27 cellular contexts compared by ENCODE assay signal in the genomic region with DNA sequence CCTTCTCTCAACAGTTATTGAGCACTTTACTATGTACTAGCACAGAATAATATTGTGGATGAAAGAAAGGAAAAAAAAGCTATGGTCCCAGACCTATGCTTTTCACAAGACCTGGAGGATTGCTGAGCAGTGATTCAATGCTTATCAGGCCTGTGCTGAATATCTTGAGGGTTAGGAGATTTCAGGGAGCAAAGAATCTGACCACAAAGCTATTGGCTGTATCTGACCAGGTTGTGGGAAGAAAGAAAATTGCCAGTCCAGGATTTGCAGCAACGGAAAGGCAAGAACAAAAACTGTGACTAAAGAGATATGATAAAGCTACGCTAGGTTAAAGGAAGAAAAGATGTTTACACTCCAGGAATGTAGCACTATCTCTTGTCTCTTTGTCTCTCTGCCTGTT. TPM values are rescaled to one million over a fixed set of nuclear protein-coding genes. Genes with fewer than 3 reads are reported as not detected.
A peak's percentile ranks its signal among the peaks of the same experiment; 100 is the strongest.
DNase-seq lines count a peak whose midpoint lies in the region; ATAC-seq and TF ChIP-seq lines count a peak whose summit lies in the region.
"Had no signal": no experiment of that assay in that cellular context is flagged by ENCODE, and none has a peak within 500 bp of the region (broad histone marks: within the 10 kb centered on the region; RNA-seq: fewer than 3 reads in every experiment).

No MANE protein-coding gene starts in this region.

- ATAC-seq in activated CD8-positive, alpha-beta T cell treated with anti-CD3 and anti-CD28 coated beads for 36 hours = no peak
- ATAC-seq in GM19467 (IDR thresholded peaks at IDR 0.05; ENCODE audit: unreplicated experiment) (no peak), HG03196 (IDR thresholded peaks at IDR 0.05; ENCODE audit: unreplicated experiment) (no peak)
- ATAC-seq: natural killer cell; right cardiac atrium; SK-N-SH treated with all-trans-retinoic acid at 6 μM for 48 hours; stimulated activated effector memory CD8-positive, alpha-beta T cell treated with anti-CD3 and anti-CD28 coated beads, Interleukin-12 subunit alpha, Interleukin-12 subunit beta, amount 100 ng/mL, for 72 hours; T-helper 17 cell; upper lobe of right lung had no signal

- TF ChIP-seq CTCF in choroid plexus epithelial cell (conservative IDR thresholded peaks at IDR 0.05; ENCODE audit: low read depth, low read length) (no peak), tibial artery (IDR thresholded peaks at IDR 0.05) (no peak)
- TF ChIP-seq CTCF in activated CD8-positive, alpha-beta T cell treated with anti-CD3 and anti-CD28 coated beads for 36 hours (IDR thresholded peaks at IDR 0.05) = no peak

- no peaks in the 10 kb centered on the region for H3K36me3 Mint-ChIP-seq in activated CD8-positive, alpha-beta T cell treated with anti-CD3 and anti-CD28 coated beads for 36 hours (ENCODE audit: low read depth)
- H3K36me3 Mint-ChIP-seq: activated naive CD8-positive, alpha-beta T cell; stimulated activated effector memory CD8-positive, alpha-beta T cell treated with anti-CD3 and anti-CD28 coated beads, Interleukin-12 subunit alpha, Interleukin-12 subunit beta, amount 100 ng/mL, for 72 hours had no signal

- H3K9me3 ChIP-seq in mesodermal cell (ENCODE audit: control insufficient read depth, low read length) = no peaks in the 10 kb centered on the region
- H3K9me3 ChIP-seq in tibial artery = peaks cover 0 to 8% (median 0%) of the 10 kb centered on the region in 3 donors
- H3K9me3 ChIP-seq: upper lobe of right lung had no signal

- H3K4me1 Mint-ChIP-seq in activated CD8-positive, alpha-beta T cell treated with anti-CD3 and anti-CD28 coated beads for 36 hours (ENCODE audit: low read depth) = peaks cover 9% of the 10 kb centered on the region

- intact Hi-C loops in activated CD8-positive, alpha-beta T cell treated with anti-CD3 and anti-CD28 coated beads for 36 hours (cut with micrococcal nuclease) = no loop called here
- intact Hi-C loops in tibial artery (cut with DNase I; ENCODE audit: low total_unique reads) = no loop called here

- H3K4me1 ChIP-seq in mesodermal cell (ENCODE audit: control insufficient read depth, insufficient read depth, low read length, poor library complexity, severe bottlenecking) (peaks cover 10% of the 10 kb centered on the region), tibial artery (no peaks in the 10 kb centered on the region)
- H3K4me1 ChIP-seq: parathyroid adenoma, upper lobe of right lung had no signal

- CTCF ChIA-PET in activated CD8-positive, alpha-beta T cell treated with anti-CD3 and anti-CD28 coated beads for 36 hours (lab: Charles Lee) = no interaction called here

- no peaks in the 10 kb centered on the region for H3K27me3 ChIP-seq in tibial artery
- H3K27me3 ChIP-seq: dorsolateral prefrontal cortex, upper lobe of right lung had no signal

- H3K27me3 Mint-ChIP-seq in activated CD8-positive, alpha-beta T cell treated with anti-CD3 and anti-CD28 coated beads for 36 hours = peaks cover 26% of the 10 kb centered on the region

- POLR2A ChIA-PET in activated CD8-positive, alpha-beta T cell treated with anti-CD3 and anti-CD28 coated beads for 36 hours (lab: Charles Lee) = no interaction called here

- peak overlapping the region; percentile 55 for H3K27ac ChIP-seq in mesodermal cell (ENCODE audit: low read depth, low read length, severe bottlenecking)
- H3K27ac ChIP-seq in tibial artery = no peak overlapping the region
- H3K27ac ChIP-seq: dorsolateral prefrontal cortex, parathyroid adenoma, upper lobe of right lung had no signal

- H3K4me3 ChIP-seq in choroid plexus epithelial cell (ENCODE audit: low read depth, low read length) (no peak overlapping the region), mesodermal cell (ENCODE audit: extremely low read depth, insufficient read depth, low read length, poor library complexity, severe bottlenecking) (no peak overlapping the region), tibial artery (no peak overlapping the region)
- H3K4me3 ChIP-seq: dorsolateral prefrontal cortex, upper lobe of right lung had no signal

- H3K27ac Mint-ChIP-seq in activated CD8-positive, alpha-beta T cell treated with anti-CD3 and anti-CD28 coated beads for 36 hours = no peak overlapping the region
- H3K27ac Mint-ChIP-seq: activated CD4-positive, alpha-beta memory T cell treated with anti-CD3 and anti-CD28 coated beads, Interleukin-2, amount 10 ng/mL, durations not matched to agents 7 days and 5 days; activated naive CD8-positive, alpha-beta T cell; activated T-helper 2 cell treated with anti-CD3 and anti-CD28 coated beads, Interferon-gamma antibody, Interleukin-2, Interleukin-4, amounts not matched to agents 10 μg/mL and 5 μg/mL and 100 μg/mL, durations not matched to agents 14 hours and 24 hours and 36 hours; CD4-positive, alpha-beta T cell; natural killer cell; stimulated activated effector memory CD8-positive, alpha-beta T cell treated with anti-CD3 and anti-CD28 coated beads, Interleukin-12 subunit alpha, Interleukin-12 subunit beta, amount 100 ng/mL, for 72 hours; T-helper 17 cell had no signal

- WGBS in mesodermal cell (ENCODE audit: insufficient coverage in 2 of 2), 2 experiments = 80 to 90% methylated on average over 1 to 2 of the region's 2 CpGs

- no peak overlapping the region for H3K4me3 Mint-ChIP-seq in activated CD8-positive, alpha-beta T cell treated with anti-CD3 and anti-CD28 coated beads for 36 hours
- H3K4me3 Mint-ChIP-seq: activated CD4-positive, alpha-beta memory T cell treated with anti-CD3 and anti-CD28 coated beads, Interleukin-2, amount 10 ng/mL, durations not matched to agents 7 days and 5 days; activated naive CD8-positive, alpha-beta T cell; CD4-positive, alpha-beta T cell; natural killer cell; stimulated activated effector memory CD8-positive, alpha-beta T cell treated with anti-CD3 and anti-CD28 coated beads, Interleukin-12 subunit alpha, Interleukin-12 subunit beta, amount 100 ng/mL, for 72 hours; T-helper 17 cell had no signal

- H3K9me3 Mint-ChIP-seq in activated CD8-positive, alpha-beta T cell treated with anti-CD3 and anti-CD28 coated beads for 36 hours = peaks cover 3% of the 10 kb centered on the region
- H3K9me3 Mint-ChIP-seq: activated CD4-positive, alpha-beta memory T cell treated with anti-CD3 and anti-CD28 coated beads, Interleukin-2, amount 10 ng/mL, durations not matched to agents 7 days and 5 days had no signal

- peak; percentile 97 for DNase-seq in NCI-H226
- peak; percentile 83 for DNase-seq in choroid plexus epithelial cell (ENCODE audit: low read depth)
- DNase-seq in activated CD8-positive, alpha-beta T cell treated with anti-CD3 and anti-CD28 coated beads for 36 hours = no peak
- DNase-seq in tibial artery = no peak
- DNase-seq: activated CD4-positive, alpha-beta memory T cell treated with anti-CD3 and anti-CD28 coated beads, Interleukin-2, amount 10 ng/mL, durations not matched to agents 7 days and 5 days; activated CD4-positive, CD25-positive, alpha-beta regulatory T cell treated with anti-CD3 and anti-CD28 coated beads, Interleukin-2, amount 50 U/mL, for 72 hours; aorta; CD4-positive, alpha-beta T cell; cerebellar nuclear complex; dorsolateral prefrontal cortex; glutamatergic neuron; KG1; natural killer cell; NCI-H1694; NCI-H510A; right cardiac atrium; stimulated activated CD4-positive, alpha-beta T cell treated with anti-CD3 and anti-CD28 coated beads, Interleukin-4, amount 100 ng/mL, for 1 hour; T-helper 17 cell; upper lobe of right lung had no signal

- H3K36me3 ChIP-seq in mesodermal cell (ENCODE audit: control insufficient read depth, insufficient read depth, low read length) (no peaks in the 10 kb centered on the region), tibial artery (no peaks in the 10 kb centered on the region)
- H3K36me3 ChIP-seq: upper lobe of right lung had no signal

RNA-seq across cellular contexts. Expression of a gene that starts 14.9 kb away (rescaled TPM):
- 13.2 TPM for polyA plus RNA-seq in mesodermal cell (2013, experiment 1 of 2)
- 11.2 TPM for polyA plus RNA-seq in mesodermal cell (2013, experiment 2 of 2)
- total RNA-seq in activated CD8-positive, alpha-beta T cell treated with anti-CD3 and anti-CD28 coated beads for 36 hours = 1 to 10 TPM; 8.6 to 8.8 TPM

Comparison
In these comparisons a context has a peak if more than half of its experiments do, and no peak if none do; other contexts are left out.
1. DNase-seq: peak in NCI-H226 (single experiment) and choroid plexus epithelial cell (single experiment); none in activated CD8-positive, alpha-beta T cell treated with anti-CD3 and anti-CD28 coated beads for 36 hours (single experiment) and tibial artery (0 of 2).